In genomic region chr7:44085549-44085948, GRCh38 we compare ENCODE assay signal across 15 cellular contexts. TPM values are rescaled to one million over a fixed set of nuclear protein-coding genes. Genes with fewer than 3 reads are reported as not detected.
A peak's percentile ranks its signal among the peaks of the same experiment; 100 is the strongest.
DNase-seq lines count a peak whose midpoint lies in the region; ATAC-seq and TF ChIP-seq lines count a peak whose summit lies in the region.
"Had no signal": no experiment of that assay in that cellular context is flagged by ENCODE, and none has a peak within 500 bp of the region (broad histone marks: within the 10 kb centered on the region; RNA-seq: fewer than 3 reads in every experiment).

No MANE protein-coding gene starts in this region.

- H3K4me3 ChIP-seq in GM12864 (ENCODE audit: low read depth, low read length) (no peak overlapping the region), RWPE2 (ENCODE audit: severe bottlenecking) (no peak overlapping the region), fibroblast of pulmonary artery (replicated peaks; ENCODE audit: low read depth, low read length) (no peak overlapping the region), SJCRH30 (no peak overlapping the region)

- H3K27ac ChIP-seq in 22Rv1 (no peak overlapping the region), RWPE2 (ENCODE audit: poor library complexity, severe bottlenecking) (peak overlapping the region; percentile 94), SJCRH30 (no peak overlapping the region)

- TF ChIP-seq CTCF in 22Rv1 (IDR thresholded peaks at IDR 0.05), result peak; percentile 43
- TF ChIP-seq CTCF in GM12864 (IDR thresholded peaks at IDR 0.05; ENCODE audit: low read depth, low read length, missing control alignments), result peak; percentile 12
- TF ChIP-seq CTCF in RWPE2 (IDR thresholded peaks at IDR 0.05; ENCODE audit: poor library complexity, severe bottlenecking), result peak; percentile 31
- peak; percentile 9 for TF ChIP-seq CTCF in fibroblast of pulmonary artery (IDR thresholded peaks at IDR 0.05; ENCODE audit: low read length, missing control alignments)

- ATAC-seq in RWPE2 (ENCODE audit: low read depth), result no peak
- ATAC-seq in GM19023 (IDR thresholded peaks at IDR 0.05; ENCODE audit: unreplicated experiment), result no peak
- no peak for ATAC-seq in GM19455 (IDR thresholded peaks at IDR 0.05; ENCODE audit: unreplicated experiment)
- ATAC-seq: stimulated activated memory B cell treated with anti-CD40 and anti-IgM and Interleukin-4, amounts not matched to agents 10 μg/mL and 1 μg/mL and 100 μg/mL, for 72 hours; T-helper 17 cell had no signal

- H3K36me3 ChIP-seq in RWPE2 (ENCODE audit: low read depth) (peaks cover 4% of the 10 kb centered on the region; the same call in 1 of the 2 replicates), SJCRH30 (no peaks in the 10 kb centered on the region)

- H3K4me1 ChIP-seq in RWPE2 (ENCODE audit: insufficient read depth, poor library complexity, severe bottlenecking) (peaks cover 18% of the 10 kb centered on the region), SJCRH30 (peaks cover 15% of the 10 kb centered on the region)

- H3K27me3 ChIP-seq in RWPE2 (ENCODE audit: insufficient read depth, poor library complexity, severe bottlenecking) (no peaks in the 10 kb centered on the region), SJCRH30 (no peaks in the 10 kb centered on the region)

- H3K9me3 ChIP-seq in RWPE2 (ENCODE audit: severe bottlenecking) (no peaks in the 10 kb centered on the region), SJCRH30 (replicated peaks) (no peaks in the 10 kb centered on the region)

- DNase-seq in GM12864 (ENCODE audit: low read depth), result no peak
- no peak for DNase-seq in RWPE2 (ENCODE audit: low spot score)
- no peak for DNase-seq in fibroblast of pulmonary artery (ENCODE audit: low read depth)
- no peak for DNase-seq in nucleus accumbens (lab: John Stamatoyannopoulos, UW)
- no peak for DNase-seq in SJCRH30
- DNase-seq: activated CD4-positive, alpha-beta memory T cell treated with anti-CD3 and anti-CD28 coated beads, Interleukin-2, amount 10 ng/mL, durations not matched to agents 7 days and 5 days; activated effector memory CD4-positive, alpha-beta T cell treated with anti-CD3 and anti-CD28 coated beads, Interleukin-2, amount 50 U/mL, for 16 hours; central memory CD4-positive, alpha-beta T cell; stimulated activated CD4-positive, alpha-beta T cell treated with anti-CD3 and anti-CD28 coated beads, Interleukin-2, amount 100 ng/mL, for 48 hours had no signal

RNA-seq across cellular contexts. Expression of gene POLM, which starts 3.2 kb away (rescaled TPM):
- total RNA-seq in SJCRH30 (2014; rRNA removed; shearing (Covaris generic)), result 7.6 and 7.9 TPM in 2 replicates

RNA-seq across cellular contexts. Expression of gene AEBP1, which starts 18.6 kb away (rescaled TPM):
- 13.4 and 17.8 TPM in 2 replicates for total RNA-seq in SJCRH30 (2014; rRNA removed; shearing (Covaris generic))

RNA-seq across cellular contexts. Expression of gene PGAM2, which starts 20.2 kb away (rescaled TPM):
- total RNA-seq in SJCRH30 (2014; rRNA removed; shearing (Covaris generic)), result not detected in 2 replicates
- total RNA-seq: pulmonary artery endothelial cell had no signal

RNA-seq across cellular contexts. Expression of gene POLD2, which starts 37.8 kb away (rescaled TPM):
- total RNA-seq in SJCRH30 (2014; rRNA removed; shearing (Covaris generic)), result 149 and 162 TPM in 2 replicates

RNA-seq across cellular contexts. Expression of gene DBNL, which starts 41.0 kb away (rescaled TPM):
- 51.9 and 54.4 TPM in 2 replicates for total RNA-seq in SJCRH30 (2014; rRNA removed; shearing (Covaris generic))
